8 cellular contexts compared by ENCODE assay signal in genomic region chrX:9566150-9566621, GRCh38.
DNase-seq lines count a peak whose midpoint lies in the region; ATAC-seq and TF ChIP-seq lines count a peak whose summit lies in the region.

No MANE protein-coding gene starts in this region.

- H3K27me3 ChIP-seq in skeletal muscle satellite cell (ENCODE audit: control insufficient read depth, insufficient read depth, low read length): no peaks in the 10 kb centered on the region

- CTCF ChIA-PET in activated CD4-positive, alpha-beta memory T cell treated with anti-CD3 and anti-CD28 coated beads for 36 hours (lab: Charles Lee): no interaction called here

- intact Hi-C loops in activated CD4-positive, alpha-beta memory T cell treated with anti-CD3 and anti-CD28 coated beads for 36 hours (cut with micrococcal nuclease): no loop called here

- peaks cover 3% of the 10 kb centered on the region for H3K36me3 Mint-ChIP-seq in activated CD4-positive, alpha-beta memory T cell treated with anti-CD3 and anti-CD28 coated beads for 36 hours
- H3K36me3 Mint-ChIP-seq in endothelial cell (ENCODE audit: low read depth, unreplicated experiment): no peaks in the 10 kb centered on the region

- no peak overlapping the region for H3K9ac ChIP-seq in skeletal muscle satellite cell (ENCODE audit: low read depth, low read length)

- no peak for TF ChIP-seq CTCF in endothelial cell (IDR thresholded peaks at IDR 0.05; ENCODE audit: unreplicated experiment)

- H3K4me2 ChIP-seq in skeletal muscle satellite cell (ENCODE audit: low read length): peak overlapping the region; percentile 26

- no peak overlapping the region for H3K27ac Mint-ChIP-seq in activated CD4-positive, alpha-beta memory T cell treated with anti-CD3 and anti-CD28 coated beads for 36 hours
- no peak overlapping the region for H3K27ac Mint-ChIP-seq in endothelial cell (ENCODE audit: unreplicated experiment)

- POLR2A ChIA-PET in activated CD4-positive, alpha-beta memory T cell treated with anti-CD3 and anti-CD28 coated beads for 36 hours (lab: Charles Lee): no interaction called here

- H3K4me3 ChIP-seq in skeletal muscle satellite cell (ENCODE audit: low read length): no peak overlapping the region

- no peaks in the 10 kb centered on the region for H3K9me3 Mint-ChIP-seq in activated CD4-positive, alpha-beta memory T cell treated with anti-CD3 and anti-CD28 coated beads for 36 hours
- H3K9me3 Mint-ChIP-seq in endothelial cell (ENCODE audit: unreplicated experiment): no peaks in the 10 kb centered on the region

- no peaks in the 10 kb centered on the region for H3K36me3 ChIP-seq in skeletal muscle satellite cell (ENCODE audit: insufficient read depth, low read length)

- no peaks in the 10 kb centered on the region for H3K27me3 Mint-ChIP-seq in activated CD4-positive, alpha-beta memory T cell treated with anti-CD3 and anti-CD28 coated beads for 36 hours
- peaks cover 1% of the 10 kb centered on the region for H3K27me3 Mint-ChIP-seq in endothelial cell (ENCODE audit: unreplicated experiment)

- H3K4me3 Mint-ChIP-seq in activated CD4-positive, alpha-beta memory T cell treated with anti-CD3 and anti-CD28 coated beads for 36 hours: no peak overlapping the region
- no peak overlapping the region for H3K4me3 Mint-ChIP-seq in endothelial cell (ENCODE audit: unreplicated experiment)

- H3K9me3 ChIP-seq in skeletal muscle satellite cell (replicated peaks; ENCODE audit: low read length): no peaks in the 10 kb centered on the region

- H3K4me1 ChIP-seq in skeletal muscle satellite cell (ENCODE audit: control insufficient read depth, insufficient read depth, low read length): peaks cover 45% of the 10 kb centered on the region

- peaks cover 23% of the 10 kb centered on the region for H3K4me1 Mint-ChIP-seq in activated CD4-positive, alpha-beta memory T cell treated with anti-CD3 and anti-CD28 coated beads for 36 hours (ENCODE audit: low read depth)
- H3K4me1 Mint-ChIP-seq in endothelial cell (ENCODE audit: unreplicated experiment): peaks cover 3% of the 10 kb centered on the region

- DNase-seq in activated T-cell treated with anti-CD3 and anti-CD28 coated beads for 24 hours (ENCODE audit: low read depth): peak; percentile 4
- DNase-seq in activated T-cell treated with anti-CD3 and anti-CD28 coated beads for 4 hours: no peak
- DNase-seq in activated CD4-positive, alpha-beta memory T cell treated with anti-CD3 and anti-CD28 coated beads for 36 hours: peak; percentile 35
- peak; percentile 22 for DNase-seq in glomerular endothelial cell (ENCODE audit: extremely low read depth, low read depth, low spot score)
- DNase-seq in NCI-H748 (lab: John Stamatoyannopoulos, UW; ENCODE audit: unreplicated experiment): no peak
- no peak for DNase-seq in endothelial cell (ENCODE audit: low spot score)

- no peak for ATAC-seq in GM21576 (IDR thresholded peaks at IDR 0.05; ENCODE audit: unreplicated experiment)

Comparison
In these comparisons a context has a peak if more than half of its experiments do, and no peak if none do; other contexts are left out.
1. DNase-seq: peak in activated T-cell treated with anti-CD3 and anti-CD28 coated beads for 24 hours (single experiment), activated CD4-positive, alpha-beta memory T cell treated with anti-CD3 and anti-CD28 coated beads for 36 hours (single experiment) and glomerular endothelial cell (single experiment); none in activated T-cell treated with anti-CD3 and anti-CD28 coated beads for 4 hours (single experiment), NCI-H748 (single experiment) and endothelial cell (single experiment).